ENCODE assay signal across 2 cellular contexts in the genomic region with DNA sequence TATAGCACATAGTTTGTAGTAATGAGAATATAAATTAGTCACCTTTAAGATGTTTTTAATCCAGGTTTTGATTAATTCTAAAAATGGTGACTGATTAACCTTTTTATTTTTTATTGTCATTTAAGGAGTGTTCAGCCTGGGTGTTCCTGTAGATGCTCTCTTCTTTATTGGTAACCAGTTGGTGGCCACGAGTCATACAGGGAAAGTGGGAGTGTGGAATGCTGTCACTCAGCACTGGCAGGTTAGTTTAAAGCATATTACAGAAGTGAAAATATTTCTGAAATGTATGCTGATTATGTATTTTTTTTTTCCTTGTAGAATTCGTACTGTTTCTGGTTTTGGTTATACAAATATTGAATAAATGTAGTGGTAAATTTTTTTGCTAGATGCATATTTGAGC.
TF ChIP-seq lines count a peak whose summit lies in the region.

No MANE protein-coding gene starts in this region.

TF ChIP-seq in IMR-90, 13 proteins besides CTCF, POLR2A, EP300 and RAD21:
- TF ChIP-seq MXI1 (IDR thresholded peaks at IDR 0.05; ENCODE audit: borderline replicate concordance, low read depth, low read length) (no peak), FOS (IDR thresholded peaks at IDR 0.05; ENCODE audit: low read depth, low read length) (no peak), RCOR1 (IDR thresholded peaks at IDR 0.05; ENCODE audit: insufficient replicate concordance, low read length) (no peak), BHLHE40 (IDR thresholded peaks at IDR 0.05; ENCODE audit: low read depth, low read length) (no peak)
- TF ChIP-seq, protein P1, sequence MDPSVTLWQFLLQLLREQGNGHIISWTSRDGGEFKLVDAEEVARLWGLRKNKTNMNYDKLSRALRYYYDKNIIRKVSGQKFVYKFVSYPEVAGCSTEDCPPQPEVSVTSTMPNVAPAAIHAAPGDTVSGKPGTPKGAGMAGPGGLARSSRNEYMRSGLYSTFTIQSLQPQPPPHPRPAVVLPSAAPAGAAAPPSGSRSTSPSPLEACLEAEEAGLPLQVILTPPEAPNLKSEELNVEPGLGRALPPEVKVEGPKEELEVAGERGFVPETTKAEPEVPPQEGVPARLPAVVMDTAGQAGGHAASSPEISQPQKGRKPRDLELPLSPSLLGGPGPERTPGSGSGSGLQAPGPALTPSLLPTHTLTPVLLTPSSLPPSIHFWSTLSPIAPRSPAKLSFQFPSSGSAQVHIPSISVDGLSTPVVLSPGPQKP (IDR thresholded peaks at IDR 0.05; ENCODE audit: borderline replicate concordance, low read depth, low read length) = no peak

TF ChIP-seq in K562, 482 proteins besides CTCF, POLR2A, EP300 and RAD21:
- no peak for TF ChIP-seq POLR2B (IDR thresholded peaks at IDR 0.05; ENCODE audit: low read depth, partially characterized antibody)
- peak; percentile 53; the same call in 1 of the 2 replicates for TF ChIP-seq ZNF316 (IDR thresholded peaks at IDR 0.05)
- TF ChIP-seq, protein P2, sequence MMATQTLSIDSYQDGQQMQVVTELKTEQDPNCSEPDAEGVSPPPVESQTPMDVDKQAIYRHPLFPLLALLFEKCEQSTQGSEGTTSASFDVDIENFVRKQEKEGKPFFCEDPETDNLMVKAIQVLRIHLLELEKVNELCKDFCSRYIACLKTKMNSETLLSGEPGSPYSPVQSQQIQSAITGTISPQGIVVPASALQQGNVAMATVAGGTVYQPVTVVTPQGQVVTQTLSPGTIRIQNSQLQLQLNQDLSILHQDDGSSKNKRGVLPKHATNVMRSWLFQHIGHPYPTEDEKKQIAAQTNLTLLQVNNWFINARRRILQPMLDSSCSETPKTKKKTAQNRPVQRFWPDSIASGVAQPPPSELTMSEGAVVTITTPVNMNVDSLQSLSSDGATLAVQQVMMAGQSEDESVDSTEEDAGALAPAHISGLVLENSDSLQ (IDR thresholded peaks at IDR 0.05) = peak; percentile 36
TF ChIP-seq in K562: peak in this region for 2.
